1 cellular context compared by ENCODE assay signal in the genomic region with DNA sequence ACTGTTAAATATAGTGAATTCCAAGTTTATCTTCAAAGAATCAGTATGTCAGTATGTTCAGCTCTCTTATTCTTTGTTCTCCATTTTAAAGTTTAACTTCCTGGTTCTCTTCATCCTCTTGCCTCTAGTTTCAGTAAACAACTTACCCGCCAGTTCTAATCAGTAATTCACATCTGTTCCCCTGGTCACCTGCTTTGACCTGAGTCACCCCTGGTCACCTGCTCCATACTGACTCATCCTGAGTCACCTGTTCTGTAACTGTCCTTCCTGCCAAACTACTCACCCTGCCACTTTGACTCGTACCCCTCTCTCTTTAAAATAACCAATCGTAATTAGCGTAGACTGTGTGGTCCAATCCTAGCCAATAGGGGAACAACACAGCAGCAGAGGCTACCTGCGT.
TF ChIP-seq lines count a peak whose summit lies in the region.

No MANE protein-coding gene starts in this region.

TF ChIP-seq in WTC11, 78 proteins besides CTCF, POLR2A, EP300 and RAD21 (continued from another document):
- TF ChIP-seq ELF4 (CRISPR knock-in tag; IDR thresholded peaks at IDR 0.05; ENCODE audit: low read depth), result no peak
